1 cellular context compared by ENCODE assay signal in the genomic region with DNA sequence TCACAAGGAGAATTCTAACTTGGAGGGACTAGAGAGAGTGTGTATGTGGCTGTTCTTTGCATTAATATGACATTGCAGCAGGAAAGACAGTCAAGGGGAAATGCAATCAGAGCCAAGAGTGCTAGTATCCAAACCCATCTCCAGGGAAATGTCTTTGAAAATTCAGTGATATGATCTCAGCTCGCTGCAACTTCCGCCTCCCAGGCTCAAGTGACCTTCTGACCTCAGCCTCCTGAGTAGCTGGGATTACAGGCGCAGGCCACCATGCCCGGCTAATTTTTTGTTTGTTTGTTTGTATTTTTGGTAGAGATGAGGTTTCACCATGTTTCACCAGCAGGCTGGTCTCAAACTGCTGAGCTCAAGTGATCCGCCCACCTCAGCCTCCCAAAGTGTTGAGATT.
TF ChIP-seq lines count a peak whose summit lies in the region.

No MANE protein-coding gene starts in this region.

TF ChIP-seq in K562, 482 proteins besides CTCF, POLR2A, EP300 and RAD21 (continued from another document):
- TF ChIP-seq ETV1 (tag; conservative IDR thresholded peaks at IDR 0.05; ENCODE audit: low read depth) (peak; percentile 43; the same call in 1 of the 2 replicates), MAZ (CRISPR knock-in tag; conservative IDR thresholded peaks at IDR 0.05 in 1 of 2, IDR thresholded peaks at IDR 0.05 in 1 of 2) (no peak), GABPA (tag; conservative IDR thresholded peaks at IDR 0.05; ENCODE audit: low read depth) (peak; percentile 45; the same call in 1 of the 2 replicates), PCBP1 (IDR thresholded peaks at IDR 0.05; ENCODE audit: low read depth, low read length, poor library complexity, severe bottlenecking) (no peak), GTF2F1 (IDR thresholded peaks at IDR 0.05; ENCODE audit: low read depth, low read length) (no peak), PYGO2 (tag; IDR thresholded peaks at IDR 0.05) (no peak), RCOR1 (IDR thresholded peaks at IDR 0.05; ENCODE audit: borderline replicate concordance in 1 of 2, low read depth in 2 of 2, low read length in 2 of 2) (peak in 1 of 2 experiments; percentile 41; a peak in 1 of 4 replicates), CEBPG (CRISPR knock-in tag; IDR thresholded peaks at IDR 0.05) (no peak), CEBPG (tag; conservative IDR thresholded peaks at IDR 0.05 in 1 of 2, IDR thresholded peaks at IDR 0.05 in 1 of 2) (0 out of 4 replicates have a peak, but pooled peaks of 1 of the 2 experiments have one; percentile 32), ZNF134 (CRISPR knock-in tag; conservative IDR thresholded peaks at IDR 0.05) (no peak), SLC30A9 (CRISPR knock-in tag; IDR thresholded peaks at IDR 0.05) (no peak), SMAD3 (CRISPR knock-in tag; conservative IDR thresholded peaks at IDR 0.05) (no peak), MAFG (tag; conservative IDR thresholded peaks at IDR 0.05) (no peak), SREBF2 (CRISPR knock-in tag; IDR thresholded peaks at IDR 0.05) (no peak)
